21 cellular contexts compared by ENCODE assay signal in the genomic region with DNA sequence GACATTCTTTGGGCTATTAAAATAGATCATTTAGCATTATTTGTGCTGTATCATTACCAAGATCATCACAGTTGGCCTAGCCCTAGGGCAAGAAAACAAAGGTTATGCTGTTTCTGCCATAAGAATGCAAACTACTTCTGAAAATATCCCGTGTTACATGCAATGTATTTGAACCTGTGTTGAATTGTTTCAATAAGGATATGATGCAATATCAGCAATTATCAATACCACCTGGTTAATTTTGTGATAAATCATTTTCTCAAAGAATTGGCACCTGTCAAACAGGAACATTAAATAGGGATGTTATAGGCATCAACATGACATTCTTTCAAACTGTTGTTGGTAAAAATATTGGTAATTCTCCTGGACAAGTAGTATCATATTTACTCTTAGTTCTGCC.
A peak's percentile ranks its signal among the peaks of the same experiment; 100 is the strongest.
DNase-seq lines count a peak whose midpoint lies in the region; ATAC-seq, FAIRE-seq and TF ChIP-seq lines count a peak whose summit lies in the region.
"Had no signal": no experiment of that assay in that cellular context is flagged by ENCODE, and none has a peak within 500 bp of the region (broad histone marks: within the 10 kb centered on the region; RNA-seq: fewer than 3 reads in every experiment).

No MANE protein-coding gene starts in this region.

- in situ Hi-C loops in HepG2 (cut with HindIII; ENCODE audit: extremely low pct_ligation_motif_present, low pct_unique_long_range_greater_than_20kb), result no loop called here

- no peaks in the 10 kb centered on the region for H3K27me3 ChIP-seq in HepG2 (ENCODE audit: control insufficient read depth in 1 of 2, insufficient read depth in 2 of 2, low read length in 2 of 2)
- no peaks in the 10 kb centered on the region for H3K27me3 ChIP-seq in right lobe of liver
- H3K27me3 ChIP-seq: BLaER1 treated with 17β-estradiol and CSF1 and Interleukin-3, amounts not matched to agents 10 nM and 100 nM had no signal

- no TSS peak for BruUV-seq in HepG2 (replicated peaks; lab: Mats Ljungman, UMichigan)

- no peak for TF ChIP-seq POLR2A in HepG2 (IDR thresholded peaks at IDR 0.05; ENCODE audit: insufficient read depth in 1 of 2, low read depth in 2 of 2, low read length in 2 of 2)
- TF ChIP-seq POLR2A in right lobe of liver (IDR thresholded peaks at IDR 0.05), result no peak

- H3K4me1 ChIP-seq in HepG2 (ENCODE audit: insufficient read depth, low read length) (no peaks in the 10 kb centered on the region), right lobe of liver (no peaks in the 10 kb centered on the region)
- H3K4me1 ChIP-seq: A549, Caco-2 had no signal

- H3K4me1 Mint-ChIP-seq in stimulated activated naive B cell treated with anti-CD40 and anti-IgM and Interleukin-4, amounts not matched to agents 10 μg/mL and 1 μg/mL and 100 μg/mL, for 72 hours, result no peaks in the 10 kb centered on the region
- H3K4me1 Mint-ChIP-seq: B cell had no signal

- H3K27ac ChIP-seq in HepG2 (ENCODE audit: extremely low read length, insufficient read depth, low read length), result no peak overlapping the region
- H3K27ac ChIP-seq in right lobe of liver, result no peak overlapping the region
- H3K27ac ChIP-seq: 22Rv1; A549; BLaER1 treated with 17β-estradiol and CSF1 and Interleukin-3, amounts not matched to agents 10 nM and 100 nM; C4-2B had no signal

- H3K36me3 ChIP-seq in HepG2 (replicated peaks in 1 of 2; ENCODE audit: control insufficient read depth in 1 of 2, insufficient read depth in 2 of 2, low read length in 2 of 2), result no peaks in the 10 kb centered on the region
- no peaks in the 10 kb centered on the region for H3K36me3 ChIP-seq in right lobe of liver
- H3K36me3 ChIP-seq: BLaER1 treated with 17β-estradiol and CSF1 and Interleukin-3, amounts not matched to agents 10 nM and 100 nM had no signal

- WGBS in HepG2 (ENCODE audit: low lambda C conversion rate), result 5% methylated on average over 1 of the region's 1 CpG
- 50% methylated on average over 1 of the region's 1 CpG for WGBS in right lobe of liver (ENCODE audit: insufficient coverage, low coverage, low lambda C conversion rate, missing lambda C conversion rate)

- POLR2A ChIA-PET in HepG2 (lab: Yijun Ruan, JAX), result no interaction called here

- no peak overlapping the region for H2AFZ ChIP-seq in HepG2 (ENCODE audit: low read length)

- ATAC-seq in HepG2 (no peak), right lobe of liver (no peak)
- no peak for ATAC-seq in stimulated activated naive B cell treated with anti-CD40 and anti-IgM and Interleukin-4, amounts not matched to agents 10 μg/mL and 1 μg/mL and 100 μg/mL, for 72 hours (replicated peaks)
- ATAC-seq: A549; CD8-positive, alpha-beta T cell had no signal

- H3K9ac ChIP-seq in HepG2 (ENCODE audit: insufficient read depth, low read depth, low read length), result no peak overlapping the region
- H3K9ac ChIP-seq: BLaER1 treated with 17β-estradiol and CSF1 and Interleukin-3, amounts not matched to agents 10 nM and 100 nM had no signal

- TF ChIP-seq RAD21 in HepG2 (CRISPR knock-in tag; IDR thresholded peaks at IDR 0.05), result no peak

- TF ChIP-seq CTCF in HepG2 (CRISPR knock-in tag; IDR thresholded peaks at IDR 0.05) (no peak), right lobe of liver (IDR thresholded peaks at IDR 0.05) (no peak)

- H4K20me1 ChIP-seq in HepG2 (ENCODE audit: insufficient read depth, low read length), result no peaks in the 10 kb centered on the region
- H4K20me1 ChIP-seq: BLaER1 treated with 17β-estradiol and CSF1 and Interleukin-3, amounts not matched to agents 10 nM and 100 nM had no signal

- H3K9me3 ChIP-seq in HepG2 (ENCODE audit: low read length) (no peaks in the 10 kb centered on the region), right lobe of liver (no peaks in the 10 kb centered on the region)
- H3K9me3 ChIP-seq: A549; BLaER1 treated with 17β-estradiol and CSF1 and Interleukin-3, amounts not matched to agents 10 nM and 100 nM; Caco-2 had no signal

- H3K4me2 ChIP-seq in HepG2 (ENCODE audit: low read depth, low read length), result no peak overlapping the region
- H3K4me2 ChIP-seq: A549; BLaER1 treated with 17β-estradiol and CSF1 and Interleukin-3, amounts not matched to agents 10 nM and 100 nM had no signal

- no peaks in the 10 kb centered on the region for H3K27me3 Mint-ChIP-seq in stimulated activated naive B cell treated with anti-CD40 and anti-IgM and Interleukin-4, amounts not matched to agents 10 μg/mL and 1 μg/mL and 100 μg/mL, for 72 hours
- H3K27me3 Mint-ChIP-seq: B cell; CD4-positive, alpha-beta T cell had no signal

- H3K9me3 Mint-ChIP-seq in stimulated activated naive B cell treated with anti-CD40 and anti-IgM and Interleukin-4, amounts not matched to agents 10 μg/mL and 1 μg/mL and 100 μg/mL, for 72 hours, result peaks cover 1 to 5% of the 10 kb centered on the region in 2 donors

- H3K4me3 Mint-ChIP-seq in stimulated activated naive B cell treated with anti-CD40 and anti-IgM and Interleukin-4, amounts not matched to agents 10 μg/mL and 1 μg/mL and 100 μg/mL, for 72 hours, result no peak overlapping the region
- H3K4me3 Mint-ChIP-seq: B cell; CD4-positive, alpha-beta T cell; CD8-positive, alpha-beta T cell had no signal

- peak overlapping the region; percentile 3 for H3K27ac Mint-ChIP-seq in stimulated activated naive B cell treated with anti-CD40 and anti-IgM and Interleukin-4, amounts not matched to agents 10 μg/mL and 1 μg/mL and 100 μg/mL, for 72 hours
- H3K27ac Mint-ChIP-seq: B cell; CD4-positive, alpha-beta T cell; CD8-positive, alpha-beta T cell had no signal

- FAIRE-seq in HepG2 (lab: Jason Lieb, UNC) (no peak), HTR-8/SVneo (lab: Jason Lieb, UNC) (peak; percentile 46)
- FAIRE-seq: A549, G401.6, GM12891 had no signal

- no peaks in the 10 kb centered on the region for H3K36me3 Mint-ChIP-seq in stimulated activated naive B cell treated with anti-CD40 and anti-IgM and Interleukin-4, amounts not matched to agents 10 μg/mL and 1 μg/mL and 100 μg/mL, for 72 hours
- H3K36me3 Mint-ChIP-seq: CD8-positive, alpha-beta T cell had no signal

- no peaks in the 10 kb centered on the region for H3K79me2 ChIP-seq in HepG2 (ENCODE audit: insufficient read depth, low read length)

- intact Hi-C loops in HepG2 (cut with micrococcal nuclease; ENCODE audit: unreplicated experiment), result no loop called here
- intact Hi-C loops in right lobe of liver (cut with DNase I), result no loop called here

- CTCF ChIA-PET in HepG2 (lab: Yijun Ruan, JAX; ENCODE audit: low intra/inter-chr PET ratio, low total read pairs), result no interaction called here

- TF ChIP-seq EP300 in HepG2 (IDR thresholded peaks at IDR 0.05; ENCODE audit: low read depth in 2 of 2, low read length in 2 of 2) (no peak), HepG2 (CRISPR knock-in tag; IDR thresholded peaks at IDR 0.05; ENCODE audit: borderline replicate concordance) (no peak)

- H3K4me3 ChIP-seq in HepG2 (replicated peaks in 1 of 3; ENCODE audit: insufficient read depth in 1 of 3, low read depth in 2 of 3, low read length in 3 of 3), result no peak overlapping the region
- no peak overlapping the region for H3K4me3 ChIP-seq in right lobe of liver
- H3K4me3 ChIP-seq: A549; BLaER1 treated with 17β-estradiol and CSF1 and Interleukin-3, amounts not matched to agents 10 nM and 100 nM had no signal

- DNase-seq in HepG2 (ENCODE audit: low spot score) (no peak), right lobe of liver (no peak), HTR-8/SVneo (ENCODE audit: insufficient read length, low spot score) (no peak), NCI-H1930 (lab: John Stamatoyannopoulos, UW) (no peak)
- DNase-seq in stimulated activated naive B cell treated with anti-CD40 and anti-IgM and Interleukin-4, amounts not matched to agents 10 μg/mL and 1 μg/mL and 100 μg/mL, for 72 hours, result no peak
- no peak for DNase-seq in stimulated activated CD4-positive, alpha-beta T cell treated with anti-CD3 and anti-CD28 coated beads, Interleukin-4, amount 100 ng/mL, for 24 hours
- DNase-seq: AML-193; Caco-2; Calu3; CD4-positive, alpha-beta T cell; CD8-positive, alpha-beta T cell; DMS 273 treated with DMSO at 0.1 percent for 48 hours; DMS79 treated with DMSO at 0.1 percent for 48 hours; GF-D8 had no signal

TF ChIP-seq in HepG2, 621 proteins besides CTCF, POLR2A, EP300 and RAD21:
- TF ChIP-seq CEBPB (IDR thresholded peaks at IDR 0.05; ENCODE audit: borderline replicate concordance, low read depth, low read length) (peak; percentile 40; the same call in 1 of the 2 replicates), STAG1 (CRISPR knock-in tag; IDR thresholded peaks at IDR 0.05) (no peak), MAFK (conservative IDR thresholded peaks at IDR 0.05 in 1 of 2, IDR thresholded peaks at IDR 0.05 in 1 of 2; ENCODE audit: low read length in 2 of 2) (peak in 1 of 2 experiments; percentile 50; a peak in 2 of 4 replicates), DPF2 (CRISPR knock-in tag; IDR thresholded peaks at IDR 0.05; ENCODE audit: borderline replicate concordance, low read depth) (no peak), WIZ (CRISPR knock-in tag; IDR thresholded peaks at IDR 0.05) (no peak)
TF ChIP-seq in HepG2: peak in this region for 2.
